In genomic region chr3:119205209-119205608, GRCh38 we compare ENCODE assay signal across 20 cellular contexts. TPM values are rescaled to one million over a fixed set of nuclear protein-coding genes. Genes with fewer than 3 reads are reported as not detected.
"Had no signal": no experiment of that assay in that cellular context is flagged by ENCODE, and none has a peak within 500 bp of the region (broad histone marks: within the 10 kb centered on the region; RNA-seq: fewer than 3 reads in every experiment).

No MANE protein-coding gene starts in this region.

- H3K9me3 ChIP-seq: adrenal gland, tibial nerve, vagina had no signal

- H3K27me3 Mint-ChIP-seq: activated T-helper 17 cell treated with anti-CD3 and anti-CD28 coated beads, Interleukin-2, amount 50 U/mL, for 72 hours; memory B cell had no signal

- H3K27me3 ChIP-seq: adrenal gland, tibial nerve, vagina had no signal

- H3K9ac ChIP-seq: parathyroid adenoma had no signal

- H3K79me2 ChIP-seq: parathyroid adenoma had no signal

- H3K4me1 Mint-ChIP-seq: memory B cell had no signal

- H2AFZ ChIP-seq: parathyroid adenoma had no signal

- H3K27ac Mint-ChIP-seq: activated T-helper 17 cell treated with anti-CD3 and anti-CD28 coated beads, Interleukin-2, amount 50 U/mL, for 72 hours; memory B cell; T-helper 2 cell treated with Interferon-gamma antibody and Interleukin-4, amounts not matched to agents 5 μg/mL and 100 μg/mL, for 36 hours had no signal

- ATAC-seq: activated T-helper 17 cell treated with anti-CD3 and anti-CD28 coated beads, Interleukin-2, amount 50 U/mL, for 72 hours; left ventricle myocardium superior had no signal

- H3K9me3 Mint-ChIP-seq: activated T-helper 17 cell treated with anti-CD3 and anti-CD28 coated beads, Interleukin-2, amount 50 U/mL, for 72 hours; T-helper 2 cell treated with Interferon-gamma antibody and Interleukin-4, amounts not matched to agents 5 μg/mL and 100 μg/mL, for 36 hours had no signal

- H3K36me3 ChIP-seq: adrenal gland had no signal

- H3K4me1 ChIP-seq: adrenal gland, parathyroid adenoma had no signal

- H3K4me3 Mint-ChIP-seq: activated T-helper 17 cell treated with anti-CD3 and anti-CD28 coated beads, Interleukin-2, amount 50 U/mL, for 72 hours; memory B cell; T-helper 2 cell treated with Interferon-gamma antibody and Interleukin-4, amounts not matched to agents 5 μg/mL and 100 μg/mL, for 36 hours had no signal

- H3K27ac ChIP-seq: adrenal gland, parathyroid adenoma, vagina had no signal

- DNase-seq: activated CD4-positive, alpha-beta T cell treated with anti-CD3 and anti-CD28 coated beads, Interleukin-2, amount 50 U/mL, for 4 hours; activated CD4-positive, CD25-positive, alpha-beta regulatory T cell; activated naive CD4-positive, alpha-beta T cell treated with anti-CD3 and anti-CD28 coated beads, Interleukin-2, amount 50 U/mL, for 16 hours; activated T-cell treated with anti-CD3 and anti-CD28 coated beads for 4 hours; adrenal gland; hippocampal formation; kidney; left ventricle myocardium superior; stimulated activated CD4-positive, alpha-beta T cell treated with anti-CD3 and anti-CD28 coated beads, Interleukin-2, amount 100 ng/mL, for 48 hours; SW 1271 had no signal

- H3K4me3 ChIP-seq: adrenal gland, tibial nerve, vagina had no signal

RNA-seq across cellular contexts. Expression of gene UPK1B, which starts 31.8 kb away (rescaled TPM):
- total RNA-seq: adrenal gland, cardiac septum, skeletal muscle tissue, tibial nerve, vagina had no signal

RNA-seq across cellular contexts. Expression of gene TEX55, which starts 59.2 kb away (rescaled TPM):
- total RNA-seq: activated T-helper 17 cell treated with anti-CD3 and anti-CD28 coated beads, Interleukin-2, amount 50 U/mL, for 72 hours; adrenal gland; cardiac septum; glomerular endothelial cell; kidney; left ventricle myocardium superior; skeletal muscle tissue; tibial nerve; vagina had no signal
- polyA plus RNA-seq: adrenal gland, esophagus had no signal
